19 cellular contexts compared by ENCODE assay signal in the genomic region with DNA sequence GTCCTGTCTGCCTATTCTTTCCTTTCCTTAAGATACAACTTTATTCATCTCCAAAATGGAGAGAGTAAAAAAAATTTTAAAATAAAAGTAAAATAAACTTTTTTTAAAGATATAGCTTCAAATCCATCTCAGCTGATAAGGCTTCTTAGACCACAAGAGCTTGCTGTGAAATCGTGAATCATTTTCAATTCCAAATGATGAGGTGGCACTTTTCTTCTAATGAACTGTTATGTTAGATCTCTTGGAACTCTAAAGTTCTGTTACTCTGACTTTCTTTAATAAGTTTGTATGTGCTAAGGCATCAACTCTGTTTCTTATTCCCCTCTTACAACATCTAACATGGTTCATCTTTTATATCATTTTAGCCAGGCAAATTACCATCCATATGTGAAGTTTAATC. TPM values are rescaled to one million over a fixed set of nuclear protein-coding genes. Genes with fewer than 3 reads are reported as not detected.
DNase-seq lines count a peak whose midpoint lies in the region; ATAC-seq and TF ChIP-seq lines count a peak whose summit lies in the region.
"Had no signal": no experiment of that assay in that cellular context is flagged by ENCODE, and none has a peak within 500 bp of the region (broad histone marks: within the 10 kb centered on the region; RNA-seq: fewer than 3 reads in every experiment).

No MANE protein-coding gene starts in this region.

- ATAC-seq in natural killer cell treated with Interleukin-12 subunit alpha and Interleukin-12 subunit beta and Interleukin-15 and Interleukin-18, amount 100 ng/mL, for 72 hours, result no peak
- no peak for ATAC-seq in GM21825 (IDR thresholded peaks at IDR 0.05; ENCODE audit: unreplicated experiment)
- ATAC-seq: foreskin keratinocyte; stimulated activated memory B cell treated with anti-CD40 and anti-IgM and Interleukin-4, amounts not matched to agents 10 μg/mL and 1 μg/mL and 100 μg/mL, for 72 hours had no signal

- DNase-seq in EL, result peak; percentile 26
- DNase-seq in RKO (ENCODE audit: low spot score), result peak; percentile 61
- no peak for DNase-seq in endothelial cell (ENCODE audit: low spot score)
- no peak for DNase-seq in natural killer cell treated with Interleukin-12 subunit alpha and Interleukin-12 subunit beta and Interleukin-15 and Interleukin-18, amount 100 ng/mL, for 72 hours (ENCODE audit: low spot score)
- DNase-seq in tibial artery, result no peak
- DNase-seq in NAMALWA (ENCODE audit: low spot score), result no peak
- DNase-seq in NCI-H526 (lab: John Stamatoyannopoulos, UW), result no peak
- DNase-seq: activated CD4-positive, alpha-beta memory T cell treated with anti-CD3 and anti-CD28 coated beads for 36 hours; foreskin keratinocyte; GOT3; NCI-H1092 treated with DMSO at 0.1 percent for 48 hours; NCI-H2171 treated with DMSO at 0.1 percent for 48 hours; sigmoid colon had no signal

- intact Hi-C loops in tibial artery (cut with DNase I; ENCODE audit: low total_unique reads), result loop anchor here (5.0 kb wide), 1 partner anchor 208 kb away; no protein-coding TSS in a partner anchor

- H3K4me3 ChIP-seq in tibial artery, result no peak overlapping the region
- H3K4me3 ChIP-seq: sigmoid colon, SJSA1 had no signal

- no peaks in the 10 kb centered on the region for H3K36me3 ChIP-seq in tibial artery
- H3K36me3 ChIP-seq: sigmoid colon had no signal

- H3K27ac ChIP-seq in tibial artery, result peak overlapping the region in 1 of 2 donors; percentile 16
- H3K27ac ChIP-seq: foreskin keratinocyte, SJSA1 had no signal

- peaks cover 0 to 72% (median 24%) of the 10 kb centered on the region in 4 donors for H3K4me1 ChIP-seq in tibial artery

- no peaks in the 10 kb centered on the region for H3K9me3 Mint-ChIP-seq in endothelial cell (ENCODE audit: unreplicated experiment)
- H3K9me3 Mint-ChIP-seq in natural killer cell treated with Interleukin-12 subunit alpha and Interleukin-12 subunit beta and Interleukin-15 and Interleukin-18, amount 100 ng/mL, for 72 hours, result no peaks in the 10 kb centered on the region
- H3K9me3 Mint-ChIP-seq: activated CD4-positive, alpha-beta memory T cell treated with anti-CD3 and anti-CD28 coated beads for 36 hours; activated T-helper 1 cell treated with anti-CD3 and anti-CD28 coated beads, Interleukin-12 subunit alpha, Interleukin-12 subunit beta, Interleukin-2, Interleukin-4 antibody, amounts not matched to agents 30 ng/mL and 10 ng/mL and 1 ng/mL, durations not matched to agents 14 hours and 24 hours and 36 hours; memory B cell; stimulated activated memory B cell treated with anti-CD40 and anti-IgM and Interleukin-4, amounts not matched to agents 10 μg/mL and 1 μg/mL and 100 μg/mL, for 72 hours had no signal

- no peaks in the 10 kb centered on the region for H3K9me3 ChIP-seq in tibial artery
- H3K9me3 ChIP-seq: sigmoid colon, SJSA1 had no signal

- no peak overlapping the region for H3K4me3 Mint-ChIP-seq in endothelial cell (ENCODE audit: unreplicated experiment)
- H3K4me3 Mint-ChIP-seq in natural killer cell treated with Interleukin-12 subunit alpha and Interleukin-12 subunit beta and Interleukin-15 and Interleukin-18, amount 100 ng/mL, for 72 hours, result peak overlapping the region; percentile 11
- H3K4me3 Mint-ChIP-seq: activated CD4-positive, alpha-beta memory T cell treated with anti-CD3 and anti-CD28 coated beads for 36 hours; activated T-helper 1 cell treated with anti-CD3 and anti-CD28 coated beads, Interleukin-12 subunit alpha, Interleukin-12 subunit beta, Interleukin-2, Interleukin-4 antibody, amounts not matched to agents 30 ng/mL and 10 ng/mL and 1 ng/mL, durations not matched to agents 14 hours and 24 hours and 36 hours; B cell; memory B cell; stimulated activated memory B cell treated with anti-CD40 and anti-IgM and Interleukin-4, amounts not matched to agents 10 μg/mL and 1 μg/mL and 100 μg/mL, for 72 hours had no signal

- peak overlapping the region; percentile 15 for H3K27ac Mint-ChIP-seq in endothelial cell (ENCODE audit: unreplicated experiment)
- peak overlapping the region; percentile 1 to 83 for H3K27ac Mint-ChIP-seq in natural killer cell treated with Interleukin-12 subunit alpha and Interleukin-12 subunit beta and Interleukin-15 and Interleukin-18, amount 100 ng/mL, for 72 hours
- H3K27ac Mint-ChIP-seq: activated CD4-positive, alpha-beta memory T cell treated with anti-CD3 and anti-CD28 coated beads for 36 hours; activated T-helper 1 cell treated with anti-CD3 and anti-CD28 coated beads, Interleukin-12 subunit alpha, Interleukin-12 subunit beta, Interleukin-2, Interleukin-4 antibody, amounts not matched to agents 30 ng/mL and 10 ng/mL and 1 ng/mL, durations not matched to agents 14 hours and 24 hours and 36 hours; B cell; memory B cell; stimulated activated memory B cell treated with anti-CD40 and anti-IgM and Interleukin-4, amounts not matched to agents 10 μg/mL and 1 μg/mL and 100 μg/mL, for 72 hours had no signal

- peaks cover 10% of the 10 kb centered on the region for H3K36me3 Mint-ChIP-seq in endothelial cell (ENCODE audit: low read depth, unreplicated experiment)
- H3K36me3 Mint-ChIP-seq in natural killer cell treated with Interleukin-12 subunit alpha and Interleukin-12 subunit beta and Interleukin-15 and Interleukin-18, amount 100 ng/mL, for 72 hours, result peaks cover 5% of the 10 kb centered on the region

- H3K27me3 Mint-ChIP-seq in endothelial cell (ENCODE audit: unreplicated experiment), result peaks cover 5% of the 10 kb centered on the region
- H3K27me3 Mint-ChIP-seq in natural killer cell treated with Interleukin-12 subunit alpha and Interleukin-12 subunit beta and Interleukin-15 and Interleukin-18, amount 100 ng/mL, for 72 hours, result no peaks in the 10 kb centered on the region
- H3K27me3 Mint-ChIP-seq: activated CD4-positive, alpha-beta memory T cell treated with anti-CD3 and anti-CD28 coated beads for 36 hours; B cell; memory B cell; stimulated activated memory B cell treated with anti-CD40 and anti-IgM and Interleukin-4, amounts not matched to agents 10 μg/mL and 1 μg/mL and 100 μg/mL, for 72 hours had no signal

- H3K4me1 Mint-ChIP-seq in endothelial cell (ENCODE audit: unreplicated experiment), result peaks cover 23% of the 10 kb centered on the region
- H3K4me1 Mint-ChIP-seq in natural killer cell treated with Interleukin-12 subunit alpha and Interleukin-12 subunit beta and Interleukin-15 and Interleukin-18, amount 100 ng/mL, for 72 hours (ENCODE audit: low read depth in 2 of 2), result peaks cover 35 to 36% of the 10 kb centered on the region in 2 donors

- no peaks in the 10 kb centered on the region for H3K27me3 ChIP-seq in tibial artery
- H3K27me3 ChIP-seq: foreskin keratinocyte, sigmoid colon, SJSA1 had no signal

- TF ChIP-seq CTCF in endothelial cell (IDR thresholded peaks at IDR 0.05; ENCODE audit: unreplicated experiment) (no peak), tibial artery (IDR thresholded peaks at IDR 0.05) (no peak)

RNA-seq across cellular contexts. Expression of gene SH3GLB1, which starts 4.5 kb away (rescaled TPM):
- 117 TPM for total RNA-seq in endothelial cell (ENCODE audit: unreplicated experiment)
- total RNA-seq in natural killer cell treated with Interleukin-12 subunit alpha and Interleukin-12 subunit beta and Interleukin-15 and Interleukin-18, amount 100 ng/mL, for 72 hours, result 100 to 1,000 TPM in 1 of 2 donors, 10 to 100 TPM in 1; 59.3 to 107 TPM

Comparison
In these comparisons a context has a peak if more than half of its experiments do, and no peak if none do; other contexts are left out.
1. DNase-seq: peak in EL (single experiment) and RKO (single experiment); none in endothelial cell (single experiment), natural killer cell treated with Interleukin-12 subunit alpha and Interleukin-12 subunit beta and Interleukin-15 and Interleukin-18, amount 100 ng/mL, for 72 hours (single experiment), tibial artery (0 of 2), NAMALWA (single experiment) and NCI-H526 (0 of 2).